ENCODE assay signal across 1 cellular context in genomic region chr9:90891656-90892055, GRCh38.
TF ChIP-seq lines count a peak whose summit lies in the region.

No MANE protein-coding gene starts in this region.

TF ChIP-seq in GM23338, 12 proteins besides CTCF, POLR2A, EP300 and RAD21 (continued from another document):
- TF ChIP-seq, protein P1, sequence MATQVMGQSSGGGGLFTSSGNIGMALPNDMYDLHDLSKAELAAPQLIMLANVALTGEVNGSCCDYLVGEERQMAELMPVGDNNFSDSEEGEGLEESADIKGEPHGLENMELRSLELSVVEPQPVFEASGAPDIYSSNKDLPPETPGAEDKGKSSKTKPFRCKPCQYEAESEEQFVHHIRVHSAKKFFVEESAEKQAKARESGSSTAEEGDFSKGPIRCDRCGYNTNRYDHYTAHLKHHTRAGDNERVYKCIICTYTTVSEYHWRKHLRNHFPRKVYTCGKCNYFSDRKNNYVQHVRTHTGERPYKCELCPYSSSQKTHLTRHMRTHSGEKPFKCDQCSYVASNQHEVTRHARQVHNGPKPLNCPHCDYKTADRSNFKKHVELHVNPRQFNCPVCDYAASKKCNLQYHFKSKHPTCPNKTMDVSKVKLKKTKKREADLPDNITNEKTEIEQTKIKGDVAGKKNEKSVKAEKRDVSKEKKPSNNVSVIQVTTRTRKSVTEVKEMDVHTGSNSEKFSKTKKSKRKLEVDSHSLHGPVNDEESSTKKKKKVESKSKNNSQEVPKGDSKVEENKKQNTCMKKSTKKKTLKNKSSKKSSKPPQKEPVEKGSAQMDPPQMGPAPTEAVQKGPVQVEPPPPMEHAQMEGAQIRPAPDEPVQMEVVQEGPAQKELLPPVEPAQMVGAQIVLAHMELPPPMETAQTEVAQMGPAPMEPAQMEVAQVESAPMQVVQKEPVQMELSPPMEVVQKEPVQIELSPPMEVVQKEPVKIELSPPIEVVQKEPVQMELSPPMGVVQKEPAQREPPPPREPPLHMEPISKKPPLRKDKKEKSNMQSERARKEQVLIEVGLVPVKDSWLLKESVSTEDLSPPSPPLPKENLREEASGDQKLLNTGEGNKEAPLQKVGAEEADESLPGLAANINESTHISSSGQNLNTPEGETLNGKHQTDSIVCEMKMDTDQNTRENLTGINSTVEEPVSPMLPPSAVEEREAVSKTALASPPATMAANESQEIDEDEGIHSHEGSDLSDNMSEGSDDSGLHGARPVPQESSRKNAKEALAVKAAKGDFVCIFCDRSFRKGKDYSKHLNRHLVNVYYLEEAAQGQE (IDR thresholded peaks at IDR 0.05; ENCODE audit: unreplicated experiment), result no peak
- TF ChIP-seq EZH2 (IDR thresholded peaks at IDR 0.05; ENCODE audit: low read depth, unreplicated experiment) (no peak), POLR2AphosphoS5 (IDR thresholded peaks at IDR 0.05; ENCODE audit: low read depth) (no peak)
